8 cellular contexts compared by ENCODE assay signal in genomic region chr6:8435093-8435844, GRCh38. TPM values are rescaled to one million over a fixed set of nuclear protein-coding genes. Genes with fewer than 3 reads are reported as not detected.
DNase-seq lines count a peak whose midpoint lies in the region; ATAC-seq and TF ChIP-seq lines count a peak whose summit lies in the region.

Gene SLC35B3, minus strand, starts transcription at chr6:8435545.

- H3K36me3 ChIP-seq in trophoblast cell (ENCODE audit: control insufficient read depth in 1 of 2, insufficient read depth in 2 of 2, low read length in 2 of 2) (no peaks in the 10 kb centered on the region), tibial nerve (no peaks in the 10 kb centered on the region)

- intact Hi-C loops in cardiac septum (cut with DNase I) = loop anchor here (10.0 kb wide), 1 partner anchor 350 kb away; no protein-coding TSS in a partner anchor

- H3K14ac ChIP-seq in trophoblast cell (ENCODE audit: low read length) = peak within 1 kb of the TSS; percentile 92

- H3K4me2 ChIP-seq in trophoblast cell (ENCODE audit: low read length) = peak within 1 kb of the TSS; percentile 69

- H4K91ac ChIP-seq in trophoblast cell (ENCODE audit: low read depth, low read length) = peak within 1 kb of the TSS; percentile 91

- H2BK120ac ChIP-seq in trophoblast cell (ENCODE audit: insufficient read depth, low read length, poor library complexity) = peak within 1 kb of the TSS; percentile 82

- H3K4me3 ChIP-seq in trophoblast cell (ENCODE audit: low read depth, low read length) (peak within 1 kb of the TSS; percentile 95), tibial nerve (peak within 1 kb of the TSS; percentile 60 to 95 (median 61))

- peak; percentile 95 for ATAC-seq in HG02852 (IDR thresholded peaks at IDR 0.05; ENCODE audit: unreplicated experiment)

- peak within 1 kb of the TSS; percentile 96 for H3K9ac ChIP-seq in trophoblast cell (ENCODE audit: low read length)

- H3K79me2 ChIP-seq in trophoblast cell (ENCODE audit: control insufficient read depth, insufficient read depth, low read length, poor library complexity) = peaks cover 7% of the 10 kb centered on the region

- peak within 1 kb of the TSS; percentile 81 for H2BK5ac ChIP-seq in trophoblast cell (ENCODE audit: low read depth, low read length, poor library complexity)

- TF ChIP-seq POLR2A in tibial nerve (IDR thresholded peaks at IDR 0.05) = peak; percentile 71 to 81

- peak within 1 kb of the TSS; percentile 51 for H2AK5ac ChIP-seq in trophoblast cell (ENCODE audit: low read length)

- H4K12ac ChIP-seq in trophoblast cell (ENCODE audit: low read depth, low read length) = peak within 1 kb of the TSS; percentile 98

- TF ChIP-seq CTCF in GM13976 (IDR thresholded peaks at IDR 0.05; ENCODE audit: borderline replicate concordance, control extremely low read depth, extremely low read depth, insufficient read depth, missing control alignments) (no peak), tibial nerve (IDR thresholded peaks at IDR 0.05) (peak in 1 of 5 experiments; percentile 19)

- H3K9me3 ChIP-seq in trophoblast cell (ENCODE audit: insufficient read depth, low read depth, low read length) (no peaks in the 10 kb centered on the region), tibial nerve (no peaks in the 10 kb centered on the region)

- peaks cover 0 to 4% of the 10 kb centered on the region in 2 experiments for H3K4me1 ChIP-seq in trophoblast cell (ENCODE audit: control insufficient read depth in 1 of 2, insufficient read depth in 2 of 2, low read length in 2 of 2)
- H3K4me1 ChIP-seq in tibial nerve = peaks cover 0 to 29% (median 18%) of the 10 kb centered on the region in 4 donors

- TF ChIP-seq EP300 in tibial nerve (IDR thresholded peaks at IDR 0.05) = peak in 1 of 2 donors; percentile 94

- H2BK12ac ChIP-seq in trophoblast cell (ENCODE audit: low read length) = peak within 1 kb of the TSS; percentile 19

- H3K27ac ChIP-seq in adipose tissue (ENCODE audit: low read depth, low read length) = no peak within 1 kb of the TSS
- H3K27ac ChIP-seq in trophoblast cell (ENCODE audit: low read depth, low read length) = peak within 1 kb of the TSS; percentile 83
- H3K27ac ChIP-seq in tibial nerve = peak within 1 kb of the TSS; percentile 48 to 92 (median 85)

- H3K23ac ChIP-seq in trophoblast cell (ENCODE audit: low read length) = no peak within 1 kb of the TSS

- in situ Hi-C loops in GM13976 (cut with MboI; ENCODE audit: low sequenced_read_pairs, unreplicated experiment) = no loop called here

- no peaks in the 10 kb centered on the region for H3K27me3 ChIP-seq in trophoblast cell (ENCODE audit: insufficient read depth, low read length)
- H3K27me3 ChIP-seq in tibial nerve = no peaks in the 10 kb centered on the region

- peak within 1 kb of the TSS; percentile 90 for H3K18ac ChIP-seq in trophoblast cell (ENCODE audit: low read length)

- DNase-seq in GM13976 (ENCODE audit: low spot score) (peak; percentile 96), NCI-H1436 treated with DMSO at 0.1 percent for 48 hours (lab: John Stamatoyannopoulos, UW) (peak; percentile 67), T follicular helper cell (ENCODE audit: low read depth) (peak; percentile 93), cardiac septum (ENCODE audit: low spot score) (peak; percentile 98), trophoblast cell (peak; percentile 97 to 100), tibial nerve (ENCODE audit: low spot score in 2 of 2) (peak; percentile 91 to 92)

- H4K8ac ChIP-seq in trophoblast cell (ENCODE audit: low read depth, low read length) = peak within 1 kb of the TSS; percentile 95

- H3K79me1 ChIP-seq in trophoblast cell (ENCODE audit: low read length) = peaks cover 9% of the 10 kb centered on the region

- WGBS in adipose tissue, 3 donors = 1% methylated on average over 58 to 62 of the region's 62 CpGs
- no CpG with 5 or more reads among the region's 62 CpGs for WGBS in trophoblast cell (ENCODE audit: extremely low coverage, insufficient coverage, insufficient read length)
- 0 to 1% methylated on average over 47 to 54 of the region's 62 CpGs for WGBS in tibial nerve, 2 donors

- peak within 1 kb of the TSS; percentile 83 for H3K4ac ChIP-seq in trophoblast cell (ENCODE audit: low read depth, low read length)

- H2AFZ ChIP-seq in trophoblast cell (ENCODE audit: insufficient read depth, low read length, poor library complexity) = peak within 1 kb of the TSS; percentile 98

RNA-seq across cellular contexts. Expression of gene SLC35B3, which starts in this region (rescaled TPM):
- 10 to 100 TPM; 11.4 to 17.0 (median 11.9) TPM for polyA plus RNA-seq in adipose tissue
- total RNA-seq in cardiac septum = 6.6 TPM
- polyA plus RNA-seq in trophoblast cell (2013) = 16.7 and 17.4 TPM in 2 replicates
- total RNA-seq in tibial nerve = 10 to 100 TPM in 2 of 4 donors, 1 to 10 TPM in 2; 7.6 to 14.7 (median 11.0) TPM
